Comparison of ENCODE assay signal across 9 cellular contexts in genomic region chr5:112366987-112367386, GRCh38. TPM values are rescaled to one million over a fixed set of nuclear protein-coding genes. Genes with fewer than 3 reads are reported as not detected.
DNase-seq lines count a peak whose midpoint lies in the region; ATAC-seq and TF ChIP-seq lines count a peak whose summit lies in the region.
"Had no signal": no experiment of that assay in that cellular context is flagged by ENCODE, and none has a peak within 500 bp of the region (broad histone marks: within the 10 kb centered on the region; RNA-seq: fewer than 3 reads in every experiment).

No MANE protein-coding gene starts in this region.

- H3K9me3 ChIP-seq in colonic mucosa, result no peaks in the 10 kb centered on the region
- H3K9me3 ChIP-seq: vagina had no signal

- no peaks in the 10 kb centered on the region for H3K4me1 ChIP-seq in colonic mucosa
- H3K4me1 ChIP-seq: vagina had no signal

- TF ChIP-seq CTCF in colonic mucosa (IDR thresholded peaks at IDR 0.05), result no peak

- no peaks in the 10 kb centered on the region for H3K36me3 ChIP-seq in colonic mucosa
- H3K36me3 ChIP-seq: vagina had no signal

- peak; percentile 85 for ATAC-seq in GM18868 (IDR thresholded peaks at IDR 0.05; ENCODE audit: unreplicated experiment)
- ATAC-seq in left cardiac atrium, result peak; percentile 50 to 88
- no peak for ATAC-seq in HG03097 (IDR thresholded peaks at IDR 0.05; ENCODE audit: low FRiP score, unreplicated experiment)

- in situ Hi-C loops in ACHN (cut with HindIII; ENCODE audit: low pct_ligation_motif_present, low pct_unique_long_range_greater_than_20kb, low sequenced_read_pairs), result no loop called here

- H3K27ac ChIP-seq in colonic mucosa, result no peak overlapping the region
- H3K27ac ChIP-seq: vagina had no signal

- intact Hi-C loops in left cardiac atrium (cut with DNase I), result no loop called here
- intact Hi-C loops in colonic mucosa (cut with DNase I), result no loop called here

- no peak overlapping the region for H3K4me3 ChIP-seq in colonic mucosa
- H3K4me3 ChIP-seq: vagina had no signal

- DNase-seq in ACHN (peak; percentile 11), NCI-H82 (lab: John Stamatoyannopoulos, UW) (peak; percentile 48), left cardiac atrium (no peak), KG1 (lab: John Stamatoyannopoulos, UW) (no peak), colonic mucosa (no peak)
- no peak for DNase-seq in stimulated activated naive CD4-positive, alpha-beta T cell treated with Interleukin-2 at 50 U/mL for 16 hours (lab: John Stamatoyannopoulos, UW)

- H3K9ac ChIP-seq in colonic mucosa (ENCODE audit: low read depth in 2 of 2, low read length in 2 of 2), result no peak overlapping the region

- H3K27me3 ChIP-seq in colonic mucosa, result no peaks in the 10 kb centered on the region
- H3K27me3 ChIP-seq: vagina had no signal

RNA-seq across cellular contexts. Expression of gene EPB41L4A, which starts 52.1 kb away (rescaled TPM):
- total RNA-seq in left cardiac atrium (10 to 100 TPM; 28.5 to 31.1 TPM), colonic mucosa (10 to 100 TPM; 10.1 to 18.0 TPM)

Comparison
In these comparisons a context has a peak if more than half of its experiments do, and no peak if none do; other contexts are left out.
1. DNase-seq: peak in ACHN (single experiment) and NCI-H82 (single experiment); none in left cardiac atrium (single experiment), KG1 (single experiment), colonic mucosa (single experiment) and stimulated activated naive CD4-positive, alpha-beta T cell treated with Interleukin-2 at 50 U/mL for 16 hours (single experiment).